7 cellular contexts compared by ENCODE assay signal in genomic region chr1:110673805-110674336, GRCh38. TPM values are rescaled to one million over a fixed set of nuclear protein-coding genes. Genes with fewer than 3 reads are reported as not detected.
DNase-seq lines count a peak whose midpoint lies in the region; ATAC-seq and TF ChIP-seq lines count a peak whose summit lies in the region.

No MANE protein-coding gene starts in this region.

- TF ChIP-seq EP300 in stomach (IDR thresholded peaks at IDR 0.05) = no peak

- H3K36me3 ChIP-seq in OCI-LY1 (ENCODE audit: insufficient read depth, low read length) (no peaks in the 10 kb centered on the region), left lung (no peaks in the 10 kb centered on the region), stomach (no peaks in the 10 kb centered on the region)

- H3K79me2 ChIP-seq in OCI-LY1 (ENCODE audit: insufficient read depth, low read length) = peaks cover 17% of the 10 kb centered on the region; the same call in 1 of the 2 replicates

- no peaks in the 10 kb centered on the region for H3K36me3 Mint-ChIP-seq in Calu3 (ENCODE audit: insufficient read depth, unreplicated experiment)

- H3K27me3 ChIP-seq in OCI-LY1 (ENCODE audit: insufficient read depth, low read length) = no peaks in the 10 kb centered on the region
- H3K27me3 ChIP-seq in left lung = peaks cover 18 to 65% of the 10 kb centered on the region in 2 donors
- peaks cover 17 to 73% (median 32%) of the 10 kb centered on the region in 3 donors for H3K27me3 ChIP-seq in stomach

- H3F3A ChIP-seq in OCI-LY1 (ENCODE audit: insufficient read depth, low read length) = no peaks in the 10 kb centered on the region

- H3K4me1 ChIP-seq in OCI-LY1 (ENCODE audit: insufficient read depth, low read length, severe bottlenecking) (peaks cover 47% of the 10 kb centered on the region), left lung (peaks cover 11 to 53% of the 10 kb centered on the region in 2 donors), stomach (peaks cover 15 to 23% (median 17%) of the 10 kb centered on the region in 4 donors)

- TF ChIP-seq CTCF in OCI-LY1 (IDR thresholded peaks at IDR 0.05; ENCODE audit: low read length) (no peak), left lung (IDR thresholded peaks at IDR 0.05) (no peak), stomach (IDR thresholded peaks at IDR 0.05) (no peak), Calu3 (IDR thresholded peaks at IDR 0.05; ENCODE audit: unreplicated experiment) (no peak)

- H2AFZ ChIP-seq in OCI-LY1 (ENCODE audit: low read length) = no peak overlapping the region

- intact Hi-C loops in left lung (cut with DNase I) (no loop called here), stomach (cut with DNase I; ENCODE audit: low total_unique reads) (no loop called here), Calu3 (cut with micrococcal nuclease; ENCODE audit: unreplicated experiment) (no loop called here)

- no peak overlapping the region for H3K4me3 Mint-ChIP-seq in Calu3 (ENCODE audit: low read depth, unreplicated experiment)

- no peak overlapping the region for H3K27ac Mint-ChIP-seq in Calu3 (ENCODE audit: unreplicated experiment)

- WGBS in stomach, 5 donors = 26 to 69% (median 33%) methylated on average over 19 to 51 of the region's 51 CpGs

- TF ChIP-seq POLR2A in stomach (IDR thresholded peaks at IDR 0.05) = no peak

- no peaks in the 10 kb centered on the region for H4K20me1 ChIP-seq in OCI-LY1 (ENCODE audit: insufficient read depth, low read length)

- CTCF ChIA-PET in Calu3 (lab: Charles Lee) = no interaction called here

- peaks cover 30% of the 10 kb centered on the region for H3K27me3 Mint-ChIP-seq in Calu3 (ENCODE audit: unreplicated experiment)

- no peaks in the 10 kb centered on the region for H3K4me1 Mint-ChIP-seq in Calu3 (ENCODE audit: low read depth, unreplicated experiment)

- peak; percentile 2 for DNase-seq in activated T-helper 9 cell treated with anti-CD3 and anti-CD28 coated beads, Interleukin-2, amount 50 U/mL, for 16 hours (ENCODE audit: low read depth)
- DNase-seq in left lung = peak in 1 of 2 donors; percentile 78
- no peak for DNase-seq in stomach
- DNase-seq in Calu3 = no peak
- no peak for DNase-seq in NCI-H187 (lab: John Stamatoyannopoulos, UW)

- peak overlapping the region; percentile 67 for H3K4me3 ChIP-seq in OCI-LY1 (ENCODE audit: low read depth, low read length, poor library complexity, severe bottlenecking)
- H3K4me3 ChIP-seq in left lung = peak overlapping the region; percentile 40 to 56
- H3K4me3 ChIP-seq in stomach = peak overlapping the region; percentile 50 to 64 (median 54)

- H3K9me3 ChIP-seq in OCI-LY1 (ENCODE audit: low read length) = no peaks in the 10 kb centered on the region
- no peaks in the 10 kb centered on the region for H3K9me3 ChIP-seq in left lung
- peaks cover 0 to 17% (median 3%) of the 10 kb centered on the region in 4 donors for H3K9me3 ChIP-seq in stomach

- H3K9me3 Mint-ChIP-seq in Calu3 (ENCODE audit: low read depth, unreplicated experiment) = no peaks in the 10 kb centered on the region

- BruUV-seq in Calu3 (replicated peaks; lab: Mats Ljungman, UMichigan) = no TSS peak

- no peak for ATAC-seq in left lung
- ATAC-seq in HG02623 (IDR thresholded peaks at IDR 0.05; ENCODE audit: unreplicated experiment) = no peak

- peak overlapping the region; percentile 66 for H3K9ac ChIP-seq in OCI-LY1 (ENCODE audit: low read length)

- H3K4me2 ChIP-seq in OCI-LY1 (ENCODE audit: low read length) = peak overlapping the region; percentile 86

- peak overlapping the region; percentile 89 for H3K27ac ChIP-seq in OCI-LY1 (ENCODE audit: low read depth, low read length, poor library complexity, severe bottlenecking)
- H3K27ac ChIP-seq in left lung = peak overlapping the region; percentile 51 to 57
- H3K27ac ChIP-seq in stomach = peak overlapping the region; percentile 32 to 85 (median 58)

- no peaks in the 10 kb centered on the region for H3K9me2 ChIP-seq in OCI-LY1 (ENCODE audit: low read depth, low read length)

RNA-seq across cellular contexts. Expression of gene KCNA3, which starts 0.9 kb away (rescaled TPM):
- total RNA-seq in left lung = 10 to 100 TPM in 1 of 2 donors, 1 to 10 TPM in 1; 8.6 to 11.3 TPM
- total RNA-seq in stomach = 10 to 100 TPM in 1 of 5 donors, 1 to 10 TPM in 1, under 1 TPM in 2, not detected in 1; 0.73 to 11.9 (median 3.3) TPM
- polyA plus RNA-seq in stomach = not detected
- total RNA-seq in Calu3 (2022) = not detected in 2 replicates
